Comparison of ENCODE assay signal across 1 cellular context in genomic region chr14:50340945-50341344, GRCh38.
TF ChIP-seq lines count a peak whose summit lies in the region.

No MANE protein-coding gene starts in this region.

TF ChIP-seq in K562, 482 proteins besides CTCF, POLR2A, EP300 and RAD21:
- TF ChIP-seq CTCFL (IDR thresholded peaks at IDR 0.05; ENCODE audit: borderline replicate concordance, insufficient read depth, low read depth, low read length, poor library complexity, severe bottlenecking) (peak; percentile 15), CREB5 (CRISPR knock-in tag; IDR thresholded peaks at IDR 0.05) (no peak), ZBTB1 (CRISPR knock-in tag; IDR thresholded peaks at IDR 0.05; ENCODE audit: borderline replicate concordance, low read depth) (no peak), FOXK2 (conservative IDR thresholded peaks at IDR 0.05 in 1 of 2, IDR thresholded peaks at IDR 0.05 in 1 of 2; ENCODE audit: low read depth in 2 of 2) (no peak), ZBTB11 (CRISPR knock-in tag; IDR thresholded peaks at IDR 0.05) (no peak), ZBTB40 (IDR thresholded peaks at IDR 0.05) (no peak), ZBTB40 (CRISPR knock-in tag; IDR thresholded peaks at IDR 0.05) (no peak), BMI1 (IDR thresholded peaks at IDR 0.05; ENCODE audit: low read length) (no peak)
